ENCODE assay signal across 2 cellular contexts in genomic region chr11:14637868-14638409, GRCh38.
A peak's percentile ranks its signal among the peaks of the same experiment; 100 is the strongest.
TF ChIP-seq lines count a peak whose summit lies in the region.

No MANE protein-coding gene starts in this region.

TF ChIP-seq in HepG2, 621 proteins besides CTCF, POLR2A, EP300 and RAD21:
- no peak for TF ChIP-seq TCF12 (IDR thresholded peaks at IDR 0.05)
- no peak for TF ChIP-seq TCF12 (CRISPR knock-in tag; IDR thresholded peaks at IDR 0.05)
- no peak for TF ChIP-seq MTF2 (CRISPR knock-in tag; IDR thresholded peaks at IDR 0.05; ENCODE audit: borderline replicate concordance)
- peak; percentile 57 for TF ChIP-seq ZNF629 (CRISPR knock-in tag; conservative IDR thresholded peaks at IDR 0.05)
- TF ChIP-seq ZNF678 (CRISPR knock-in tag; IDR thresholded peaks at IDR 0.05): no peak

TF ChIP-seq in K562, 482 proteins besides CTCF, POLR2A, EP300 and RAD21:
- TF ChIP-seq POLR2G (IDR thresholded peaks at IDR 0.05; ENCODE audit: low read depth, low read length) (no peak), RBM25 (IDR thresholded peaks at IDR 0.05; ENCODE audit: low read depth, low read length, severe bottlenecking) (peak; percentile 68), ZBTB12 (CRISPR knock-in tag; IDR thresholded peaks at IDR 0.05) (no peak), ZFP1 (CRISPR knock-in tag; IDR thresholded peaks at IDR 0.05) (no peak)
